12 cellular contexts compared by ENCODE assay signal in the genomic region with DNA sequence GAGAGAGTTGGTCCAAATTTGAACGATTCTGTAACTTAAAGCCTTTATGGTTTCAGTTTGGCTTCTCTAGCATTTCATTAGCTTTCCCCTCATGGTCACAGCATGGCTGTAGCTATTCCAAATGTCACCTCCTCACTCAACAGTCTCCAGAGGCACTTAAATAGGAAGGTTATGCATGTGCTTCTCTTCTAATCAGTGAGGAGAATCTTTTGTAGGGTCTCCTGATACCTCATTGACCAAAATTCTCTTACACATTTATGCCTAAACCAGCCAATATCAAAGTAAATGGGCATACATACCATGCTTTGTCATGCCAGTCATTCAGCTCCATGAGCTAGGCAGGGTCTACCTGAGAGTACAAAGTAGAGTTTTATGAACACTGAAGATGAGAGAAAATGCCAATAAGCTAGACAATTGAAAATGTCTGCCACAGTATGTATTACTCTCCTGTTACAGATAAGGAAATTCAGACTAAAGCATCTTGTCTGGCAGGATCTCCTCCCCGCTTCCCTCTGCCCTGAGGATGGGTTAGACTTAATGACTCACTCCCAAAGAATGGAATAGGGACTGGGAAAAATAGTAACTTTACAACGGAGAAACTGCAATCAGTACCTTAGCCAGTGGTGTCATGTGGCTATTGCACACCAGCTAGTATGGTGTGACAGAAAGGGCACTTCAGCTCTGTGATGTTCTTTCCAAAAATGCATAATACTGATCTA. TPM values are rescaled to one million over a fixed set of nuclear protein-coding genes. Genes with fewer than 3 reads are reported as not detected.
DNase-seq lines count a peak whose midpoint lies in the region; ATAC-seq and TF ChIP-seq lines count a peak whose summit lies in the region.
"Had no signal": no experiment of that assay in that cellular context is flagged by ENCODE, and none has a peak within 500 bp of the region (broad histone marks: within the 10 kb centered on the region; RNA-seq: fewer than 3 reads in every experiment).

No MANE protein-coding gene starts in this region.

- H2AFZ ChIP-seq in PC-9 = no peak overlapping the region

- ATAC-seq in esophagus mucosa (peak; percentile 46), HG03457 (IDR thresholded peaks at IDR 0.05; ENCODE audit: unreplicated experiment) (no peak)
- no peak for ATAC-seq in stimulated activated naive CD8-positive, alpha-beta T cell treated with anti-CD3 and anti-CD28 coated beads, Interleukin-15, Interleukin-2, amounts not matched to agents 100 U/mL and 50 U/mL, for 24 hours
- ATAC-seq: T-helper 17 cell had no signal

- peak overlapping the region; percentile 62 for H3K4me2 ChIP-seq in PC-9
- H3K4me2 ChIP-seq: BLaER1 had no signal

- H3K27me3 ChIP-seq in PC-9 (ENCODE audit: insufficient read depth, low read depth) (no peaks in the 10 kb centered on the region), prostate gland (replicated peaks; ENCODE audit: insufficient read depth) (no peaks in the 10 kb centered on the region)
- H3K27me3 ChIP-seq: BLaER1 had no signal

- peaks cover 66% of the 10 kb centered on the region for H3K79me2 ChIP-seq in PC-9 (ENCODE audit: low read depth)

- no peak for TF ChIP-seq CTCF in PC-9 (conservative IDR thresholded peaks at IDR 0.05)
- no peak for TF ChIP-seq CTCF in prostate gland (IDR thresholded peaks at IDR 0.05)

- CTCF ChIA-PET in PC-9 (lab: Charles Lee) = interaction anchor here (0.7 kb wide), 1 partner anchor 89 kb away, joined by 3 read pairs; no protein-coding TSS in a partner anchor

- H3K27ac ChIP-seq in PC-9 = peak overlapping the region; percentile 95
- no peak overlapping the region for H3K27ac ChIP-seq in prostate gland
- H3K27ac ChIP-seq: BLaER1 had no signal

- POLR2A ChIA-PET in PC-9 (lab: Charles Lee; ENCODE audit: unreplicated experiment) = interaction anchor here (0.6 kb wide), 1 partner anchor 83 kb away, joined by 3 read pairs; no protein-coding TSS in a partner anchor

- TF ChIP-seq POLR2A in prostate gland (IDR thresholded peaks at IDR 0.05) = no peak

- no peaks in the 10 kb centered on the region for H4K20me1 ChIP-seq in PC-9 (ENCODE audit: insufficient read depth)
- H4K20me1 ChIP-seq: BLaER1 had no signal

- 56% methylated on average over 3 of the region's 3 CpGs for WGBS in prostate gland

- H3K9me3 ChIP-seq in PC-9 (ENCODE audit: insufficient read depth, low read depth) = no peaks in the 10 kb centered on the region; the same call in 1 of the 2 replicates
- no peaks in the 10 kb centered on the region for H3K9me3 ChIP-seq in prostate gland
- H3K9me3 ChIP-seq: BLaER1 had no signal

- H3K4me1 ChIP-seq in PC-9 (replicated peaks; ENCODE audit: insufficient read depth) = peaks cover 46% of the 10 kb centered on the region
- H3K4me1 ChIP-seq in prostate gland (replicated peaks) = no peaks in the 10 kb centered on the region
- H3K4me1 ChIP-seq: BLaER1 had no signal

- TSS peak; percentile 71 for BruUV-seq in PC-9 (replicated peaks; lab: Mats Ljungman, UMichigan)

- intact Hi-C loops in PC-9 (cut with micrococcal nuclease; ENCODE audit: unreplicated experiment) = loop anchor here (1.0 to 5.0 kb wide), 5 partner anchors 15 to 411 kb away; a partner anchor contains a TSS
- intact Hi-C loops in prostate gland (cut with DNase I) = no loop called here

- peaks cover 23% of the 10 kb centered on the region; the same call in 1 of the 2 replicates for H3F3A ChIP-seq in PC-9 (ENCODE audit: insufficient read depth, low read depth)

- H3K36me3 ChIP-seq in PC-9 (ENCODE audit: low read depth) (0 out of 2 replicates have a peak, but pooled peaks cover 3% of the 10 kb centered on the region), prostate gland (no peaks in the 10 kb centered on the region)
- H3K36me3 ChIP-seq: BLaER1 had no signal

- no peaks in the 10 kb centered on the region for H3K9me2 ChIP-seq in PC-9 (ENCODE audit: insufficient read depth)

- no peak overlapping the region; the same call in 1 of the 2 replicates for H3K4me3 ChIP-seq in PC-9
- no peak overlapping the region for H3K4me3 ChIP-seq in prostate gland
- H3K4me3 ChIP-seq: BLaER1 had no signal

- peak; percentile 51 for DNase-seq in ELR (ENCODE audit: low read depth)
- DNase-seq in PC-9 = peak; percentile 57 to 87
- peak; percentile 78 for DNase-seq in non-pigmented ciliary epithelial cell (ENCODE audit: low read depth)
- no peak for DNase-seq in cerebellum (ENCODE audit: low spot score)
- no peak for DNase-seq in prostate gland (ENCODE audit: low spot score)
- DNase-seq in stimulated activated naive CD8-positive, alpha-beta T cell treated with anti-CD3 and anti-CD28 coated beads, Interleukin-15, Interleukin-2, amounts not matched to agents 100 U/mL and 50 U/mL, for 24 hours = no peak
- DNase-seq: NK-92 treated with Interleukin-12 subunit alpha and Interleukin-12 subunit beta, amount 100 ng/mL, for 24 hours; stimulated activated CD4-positive, alpha-beta T cell treated with anti-CD3 and anti-CD28 coated beads, Interleukin-2, amount 100 ng/mL, for 48 hours; T-helper 17 cell had no signal

RNA-seq across cellular contexts. Expression of a gene that starts 15.4 kb away (rescaled TPM):
- total RNA-seq in PC-9 (2021) (66.0 and 90.1 TPM in 2 replicates), esophagus mucosa (22.4 TPM), cerebellum (4.7 TPM), prostate gland (10 to 100 TPM; 19.5 to 63.2 TPM)
- total RNA-seq: T-helper 17 cell had no signal

Comparison
In these comparisons a context has a peak if more than half of its experiments do, and no peak if none do; other contexts are left out.
1. DNase-seq: peak in ELR (single experiment), PC-9 (2 of 2) and non-pigmented ciliary epithelial cell (single experiment); none in cerebellum (single experiment), prostate gland (single experiment) and stimulated activated naive CD8-positive, alpha-beta T cell treated with anti-CD3 and anti-CD28 coated beads, Interleukin-15, Interleukin-2, amounts not matched to agents 100 U/mL and 50 U/mL, for 24 hours (single experiment).